12 cellular contexts compared by ENCODE assay signal in genomic region chr5:16179511-16179935, GRCh38. TPM values are rescaled to one million over a fixed set of nuclear protein-coding genes. Genes with fewer than 3 reads are reported as not detected.
A peak's percentile ranks its signal among the peaks of the same experiment; 100 is the strongest.
DNase-seq lines count a peak whose midpoint lies in the region; ATAC-seq, FAIRE-seq and TF ChIP-seq lines count a peak whose summit lies in the region.
"Had no signal": no experiment of that assay in that cellular context is flagged by ENCODE, and none has a peak within 500 bp of the region (broad histone marks: within the 10 kb centered on the region; RNA-seq: fewer than 3 reads in every experiment).

A gene with protein sequence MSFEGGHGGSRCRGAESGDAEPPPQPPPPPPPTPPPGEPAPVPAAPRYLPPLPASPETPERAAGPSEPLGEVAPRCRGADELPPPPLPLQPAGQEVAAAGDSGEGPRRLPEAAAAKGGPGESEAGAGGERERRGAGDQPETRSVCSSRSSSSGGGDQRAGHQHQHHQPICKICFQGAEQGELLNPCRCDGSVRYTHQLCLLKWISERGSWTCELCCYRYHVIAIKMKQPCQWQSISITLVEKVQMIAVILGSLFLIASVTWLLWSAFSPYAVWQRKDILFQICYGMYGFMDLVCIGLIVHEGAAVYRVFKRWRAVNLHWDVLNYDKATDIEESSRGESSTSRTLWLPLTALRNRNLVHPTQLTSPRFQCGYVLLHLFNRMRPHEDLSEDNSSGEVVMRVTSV (minus strand): TSS chr5:16179791. CDS start chr5:16179575, 216 bp downstream.

- intact Hi-C loops in Right ventricle myocardium superior (cut with DNase I): no loop called here
- intact Hi-C loops in left ventricle myocardium superior (cut with micrococcal nuclease): no loop called here
- intact Hi-C loops in thyroid gland (cut with DNase I): no loop called here

- H3K4me3 ChIP-seq in adipocyte (ENCODE audit: low read length) (peak within 1 kb of the TSS; percentile 59), urinary bladder (ENCODE audit: low read depth, low read length) (peak within 1 kb of the TSS; percentile 53), small intestine (ENCODE audit: low read depth in 1 of 2, low read length in 2 of 2) (peak within 1 kb of the TSS in 1 of 2 donors; percentile 8), thyroid gland (replicated peaks in 1 of 3) (no peak within 1 kb of the TSS)

- H3K27ac ChIP-seq in urinary bladder (ENCODE audit: low read depth) (no peak within 1 kb of the TSS), small intestine (ENCODE audit: low read depth in 1 of 2, low read length in 1 of 2) (no peak within 1 kb of the TSS), thyroid gland (no peak within 1 kb of the TSS)
- H3K27ac ChIP-seq: neutrophil had no signal

- ATAC-seq in Right ventricle myocardium superior (ENCODE audit: poor library complexity) (peak; percentile 53), left ventricle myocardium superior (no peak), HG03280 (IDR thresholded peaks at IDR 0.05; ENCODE audit: unreplicated experiment) (no peak)
- ATAC-seq: activated T-helper 17 cell treated with anti-CD3 and anti-CD28 coated beads, Interleukin-2, amount 50 U/mL, for 72 hours had no signal

- no peaks in the 10 kb centered on the region for H3K36me3 ChIP-seq in adipocyte (ENCODE audit: control insufficient read depth, insufficient read depth, low read length, severe bottlenecking)
- H3K36me3 ChIP-seq in urinary bladder (ENCODE audit: insufficient read depth): no peaks in the 10 kb centered on the region
- no peaks in the 10 kb centered on the region for H3K36me3 ChIP-seq in small intestine (ENCODE audit: control insufficient read depth in 2 of 2, insufficient read depth in 2 of 2, low read length in 2 of 2)
- H3K36me3 ChIP-seq in thyroid gland: no peaks in the 10 kb centered on the region
- H3K36me3 ChIP-seq: neutrophil had no signal

- H3K4me1 ChIP-seq in adipocyte (ENCODE audit: control insufficient read depth, insufficient read depth, low read length): no peaks in the 10 kb centered on the region
- H3K4me1 ChIP-seq in urinary bladder (ENCODE audit: insufficient read depth): no peaks in the 10 kb centered on the region
- no peaks in the 10 kb centered on the region for H3K4me1 ChIP-seq in small intestine (ENCODE audit: control insufficient read depth in 2 of 2, insufficient read depth in 1 of 2, low read depth in 1 of 2, low read length in 1 of 2)
- no peaks in the 10 kb centered on the region for H3K4me1 ChIP-seq in thyroid gland

- FAIRE-seq in small intestine (lab: Jason Lieb, UNC): no peak

- no peak for TF ChIP-seq POLR2A in thyroid gland (IDR thresholded peaks at IDR 0.05)

- H3K27me3 ChIP-seq in adipocyte (replicated peaks; ENCODE audit: control insufficient read depth, insufficient read depth, low read length) (peaks cover 34% of the 10 kb centered on the region), small intestine (ENCODE audit: control insufficient read depth in 2 of 2, insufficient read depth in 2 of 2, low read length in 2 of 2) (peaks cover 10 to 17% of the 10 kb centered on the region in 2 donors), thyroid gland (peaks cover 5% of the 10 kb centered on the region)

- TF ChIP-seq CTCF in thyroid gland (IDR thresholded peaks at IDR 0.05): no peak

- DNase-seq in Right ventricle myocardium superior (no peak), left ventricle myocardium superior (no peak), adipocyte (ENCODE audit: low read depth) (no peak), islet precursor cell (peak; percentile 55), small intestine (no peak), thyroid gland (no peak)
- DNase-seq: SW 1271 had no signal

- WGBS in urinary bladder: 1% methylated on average over 59 of the region's 59 CpGs
- 2 to 9% (median 6%) methylated on average over 29 to 59 of the region's 59 CpGs for WGBS in small intestine, 3 donors
- WGBS in thyroid gland, 2 donors: no CpG with 5 or more reads among the region's 59 CpGs

- H3K9me3 ChIP-seq in adipocyte (ENCODE audit: control insufficient read depth, low read length) (peaks cover 7% of the 10 kb centered on the region), small intestine (ENCODE audit: control insufficient read depth, low read depth) (no peaks in the 10 kb centered on the region), thyroid gland (no peaks in the 10 kb centered on the region)
- H3K9me3 ChIP-seq: neutrophil had no signal

- H3K9ac ChIP-seq in adipocyte (ENCODE audit: low read length): no peak within 1 kb of the TSS

RNA-seq across cellular contexts. Expression of the gene that starts here (rescaled TPM):
- total RNA-seq in Right ventricle myocardium superior (7.1 TPM), left ventricle myocardium superior (10.0 TPM), urinary bladder (0.26 TPM), thyroid gland (under 1 TPM in 1 of 4 donors, not detected in 3; 0.27 TPM)
- polyA plus RNA-seq in urinary bladder (0.06 TPM), small intestine (under 1 TPM in 1 of 3 donors, not detected in 2; 0.13 TPM)
- total RNA-seq: activated T-helper 17 cell treated with anti-CD3 and anti-CD28 coated beads, Interleukin-2, amount 50 U/mL, for 72 hours; CD4-positive, alpha-beta memory T cell had no signal
- polyA plus RNA-seq: CD4-positive, alpha-beta memory T cell had no signal

Comparison
In these comparisons a context has a peak if more than half of its experiments do, and no peak if none do; other contexts are left out.
1. H3K4me3 ChIP-seq: peak in adipocyte (single experiment) and urinary bladder (single experiment); none in thyroid gland (0 of 3).